ENCODE assay signal across 15 cellular contexts in genomic region chr2:158923180-158923594, GRCh38. TPM values are rescaled to one million over a fixed set of nuclear protein-coding genes. Genes with fewer than 3 reads are reported as not detected.
A peak's percentile ranks its signal among the peaks of the same experiment; 100 is the strongest.
DNase-seq lines count a peak whose midpoint lies in the region; ATAC-seq and TF ChIP-seq lines count a peak whose summit lies in the region.
"Had no signal": no experiment of that assay in that cellular context is flagged by ENCODE, and none has a peak within 500 bp of the region (broad histone marks: within the 10 kb centered on the region; RNA-seq: fewer than 3 reads in every experiment).

No MANE protein-coding gene starts in this region.

- H3K4me1 Mint-ChIP-seq in glutamatergic neuron (ENCODE audit: low read depth, unreplicated experiment): no peaks in the 10 kb centered on the region

- no peaks in the 10 kb centered on the region for H3F3A ChIP-seq in PC-3 (ENCODE audit: low read length, unreplicated experiment)

- no peaks in the 10 kb centered on the region for H3K27me3 ChIP-seq in A673 (replicated peaks; ENCODE audit: insufficient read depth, low read depth, low read length, poor library complexity)
- no peaks in the 10 kb centered on the region for H3K27me3 ChIP-seq in HAP-1 (ENCODE audit: low read depth)
- H3K27me3 ChIP-seq in PC-3 (ENCODE audit: low read length): no peaks in the 10 kb centered on the region
- H3K27me3 ChIP-seq in vagina: no peaks in the 10 kb centered on the region
- H3K27me3 ChIP-seq: gastroesophageal sphincter had no signal

- H3K36me3 ChIP-seq in A673 (ENCODE audit: insufficient read depth, low read length, poor library complexity, severe bottlenecking): no peaks in the 10 kb centered on the region
- no peaks in the 10 kb centered on the region for H3K36me3 ChIP-seq in HAP-1 (replicated peaks)
- no peaks in the 10 kb centered on the region for H3K36me3 ChIP-seq in PC-3 (ENCODE audit: low read depth, low read length)
- H3K36me3 ChIP-seq in vagina: no peaks in the 10 kb centered on the region
- H3K36me3 ChIP-seq: gastroesophageal sphincter, prostate gland had no signal

- no peak for TF ChIP-seq POLR2A in vagina (IDR thresholded peaks at IDR 0.05)

- no peaks in the 10 kb centered on the region for H4K20me1 ChIP-seq in PC-3 (ENCODE audit: low read length)

- H3K4me1 ChIP-seq in A673 (ENCODE audit: insufficient read depth, low read length, poor library complexity, severe bottlenecking): peaks cover 21% of the 10 kb centered on the region
- H3K4me1 ChIP-seq in HAP-1: peaks cover 18% of the 10 kb centered on the region
- H3K4me1 ChIP-seq in PC-3 (ENCODE audit: insufficient read depth, low read length): peaks cover 33% of the 10 kb centered on the region
- H3K4me1 ChIP-seq in vagina: peaks cover 17% of the 10 kb centered on the region
- H3K4me1 ChIP-seq: gastroesophageal sphincter, prostate gland had no signal

- ATAC-seq in PC-3: peak; percentile 62
- ATAC-seq: gastroesophageal sphincter, left lobe of liver had no signal

- no peak for TF ChIP-seq CTCF in A673 (conservative IDR thresholded peaks at IDR 0.05; ENCODE audit: low read depth, low read length)
- TF ChIP-seq CTCF in PC-3 (conservative IDR thresholded peaks at IDR 0.05; ENCODE audit: low read depth, low read length): no peak
- TF ChIP-seq CTCF in glutamatergic neuron (IDR thresholded peaks at IDR 0.05; ENCODE audit: partially characterized antibody, unreplicated experiment): no peak
- no peak for TF ChIP-seq CTCF in vagina (IDR thresholded peaks at IDR 0.05)

- peak; percentile 91 for DNase-seq in A673 (ENCODE audit: low spot score)
- peak; percentile 75 to 88 for DNase-seq in HAP-1 (ENCODE audit: low spot score in 2 of 2)
- peak; percentile 73 for DNase-seq in PC-3
- DNase-seq in glutamatergic neuron: peak; percentile 31
- no peak for DNase-seq in NCI-H526 treated with DMSO at 0.1 percent for 48 hours (lab: John Stamatoyannopoulos, UW)
- DNase-seq in NCI-H82 (lab: John Stamatoyannopoulos, UW): no peak
- DNase-seq in vagina (ENCODE audit: extremely low spot score in 2 of 2): no peak
- DNase-seq in effector CD4-positive, alpha-beta T cell: no peak
- DNase-seq: activated CD4-positive, alpha-beta memory T cell treated with anti-CD3 and anti-CD28 coated beads, Interleukin-2, amount 10 ng/mL, durations not matched to agents 7 days and 5 days; activated naive CD4-positive, alpha-beta T cell; T-helper 1 cell had no signal

- H3K4me2 ChIP-seq in PC-3 (ENCODE audit: low read length): peak overlapping the region; percentile 59

- H3K9ac ChIP-seq in PC-3 (ENCODE audit: low read length): no peak overlapping the region

- peaks cover 2% of the 10 kb centered on the region for H3K27me3 Mint-ChIP-seq in glutamatergic neuron (ENCODE audit: unreplicated experiment)

- BruUV-seq in A673 (replicated peaks; lab: Mats Ljungman, UMichigan) (no TSS peak), PC-3 (replicated peaks; lab: Mats Ljungman, UMichigan) (no TSS peak)

- H3K4me3 ChIP-seq in A673 (ENCODE audit: low read depth, low read length, poor library complexity, severe bottlenecking) (no peak overlapping the region), HAP-1 (no peak overlapping the region), PC-3 (ENCODE audit: low read length) (no peak overlapping the region; the same call in 1 of the 2 replicates), vagina (no peak overlapping the region)
- H3K4me3 ChIP-seq: gastroesophageal sphincter, prostate gland had no signal

- H3K36me3 Mint-ChIP-seq in glutamatergic neuron (ENCODE audit: unreplicated experiment): no peaks in the 10 kb centered on the region

- intact Hi-C loops in A673 (cut with micrococcal nuclease; ENCODE audit: unreplicated experiment): no loop called here
- intact Hi-C loops in PC-3 (cut with micrococcal nuclease): loop anchor here (5.0 kb wide), 1 partner anchor 44 kb away; the partner anchor contains the start of gene TANC1
- intact Hi-C loops in vagina (cut with DNase I): no loop called here

- no peak overlapping the region for H3K4me3 Mint-ChIP-seq in glutamatergic neuron (ENCODE audit: unreplicated experiment)
- H3K4me3 Mint-ChIP-seq: activated CD4-positive, alpha-beta memory T cell treated with anti-CD3 and anti-CD28 coated beads, Interleukin-2, amount 10 ng/mL, durations not matched to agents 7 days and 5 days; dendritic cell treated with granulocyte-macrophage colony-stimulating factor and Interleukin-4, amounts not matched to agents 40 ng/mL and 50 ng/mL, for 4 days had no signal

- no peaks in the 10 kb centered on the region for H3K79me2 ChIP-seq in PC-3 (ENCODE audit: low read length)

- no peaks in the 10 kb centered on the region for H3K9me3 ChIP-seq in A673 (ENCODE audit: low read depth, low read length, poor library complexity, severe bottlenecking)
- no peaks in the 10 kb centered on the region for H3K9me3 ChIP-seq in HAP-1
- no peaks in the 10 kb centered on the region for H3K9me3 ChIP-seq in PC-3 (ENCODE audit: low read length)
- no peaks in the 10 kb centered on the region for H3K9me3 ChIP-seq in vagina
- H3K9me3 ChIP-seq: gastroesophageal sphincter, prostate gland had no signal

- H3K27ac ChIP-seq in A673 (ENCODE audit: low read depth, low read length, poor library complexity, severe bottlenecking) (no peak overlapping the region), PC-3 (ENCODE audit: low read length) (peak overlapping the region; percentile 41), vagina (no peak overlapping the region)
- H3K27ac ChIP-seq: gastroesophageal sphincter, prostate gland had no signal

- H3K27ac Mint-ChIP-seq in glutamatergic neuron (ENCODE audit: unreplicated experiment): no peak overlapping the region
- H3K27ac Mint-ChIP-seq: activated CD4-positive, alpha-beta memory T cell treated with anti-CD3 and anti-CD28 coated beads, Interleukin-2, amount 10 ng/mL, durations not matched to agents 7 days and 5 days; dendritic cell treated with granulocyte-macrophage colony-stimulating factor and Interleukin-4, amounts not matched to agents 40 ng/mL and 50 ng/mL, for 4 days had no signal

- CTCF ChIA-PET in A673 (lab: Charles Lee) (no interaction called here), PC-3 (lab: Charles Lee) (no interaction called here)

- H3K9me2 ChIP-seq in PC-3 (replicated peaks; ENCODE audit: low read length): no peaks in the 10 kb centered on the region

- H2AFZ ChIP-seq in PC-3 (ENCODE audit: low read length): peak overlapping the region; percentile 16; the same call in 1 of the 2 replicates

- H3K9me3 Mint-ChIP-seq in glutamatergic neuron (ENCODE audit: unreplicated experiment): no peaks in the 10 kb centered on the region
- H3K9me3 Mint-ChIP-seq: activated CD4-positive, alpha-beta memory T cell treated with anti-CD3 and anti-CD28 coated beads, Interleukin-2, amount 10 ng/mL, durations not matched to agents 7 days and 5 days; dendritic cell treated with granulocyte-macrophage colony-stimulating factor and Interleukin-4, amounts not matched to agents 40 ng/mL and 50 ng/mL, for 4 days had no signal

- in situ Hi-C loops in HAP-1 (cut with MboI; ENCODE audit: low sequenced_read_pairs): no loop called here

- POLR2A ChIA-PET in A673 (lab: Charles Lee; ENCODE audit: low non-redundant PET): no interaction called here
- POLR2A ChIA-PET in PC-3 (lab: Charles Lee; ENCODE audit: unreplicated experiment): no interaction called here

RNA-seq across cellular contexts. Expression of gene TANC1, which starts 45.3 kb away (rescaled TPM):
- total RNA-seq in A673 (2021) (9.0 and 12.8 TPM in 2 replicates), PC-3 (2014; rRNA removed) (17.6 and 18.7 TPM in 2 replicates), glutamatergic neuron (ENCODE audit: unreplicated experiment) (14.9 TPM), vagina (61.9 TPM)

Comparison
In these comparisons a context has a peak if more than half of its experiments do, and no peak if none do; other contexts are left out.
1. DNase-seq: peak in A673 (single experiment), HAP-1 (2 of 2), PC-3 (single experiment) and glutamatergic neuron (single experiment); none in NCI-H526 treated with DMSO at 0.1 percent for 48 hours (single experiment), NCI-H82 (single experiment), vagina (0 of 2) and effector CD4-positive, alpha-beta T cell (single experiment).